1 cellular context compared by ENCODE assay signal in the genomic region with DNA sequence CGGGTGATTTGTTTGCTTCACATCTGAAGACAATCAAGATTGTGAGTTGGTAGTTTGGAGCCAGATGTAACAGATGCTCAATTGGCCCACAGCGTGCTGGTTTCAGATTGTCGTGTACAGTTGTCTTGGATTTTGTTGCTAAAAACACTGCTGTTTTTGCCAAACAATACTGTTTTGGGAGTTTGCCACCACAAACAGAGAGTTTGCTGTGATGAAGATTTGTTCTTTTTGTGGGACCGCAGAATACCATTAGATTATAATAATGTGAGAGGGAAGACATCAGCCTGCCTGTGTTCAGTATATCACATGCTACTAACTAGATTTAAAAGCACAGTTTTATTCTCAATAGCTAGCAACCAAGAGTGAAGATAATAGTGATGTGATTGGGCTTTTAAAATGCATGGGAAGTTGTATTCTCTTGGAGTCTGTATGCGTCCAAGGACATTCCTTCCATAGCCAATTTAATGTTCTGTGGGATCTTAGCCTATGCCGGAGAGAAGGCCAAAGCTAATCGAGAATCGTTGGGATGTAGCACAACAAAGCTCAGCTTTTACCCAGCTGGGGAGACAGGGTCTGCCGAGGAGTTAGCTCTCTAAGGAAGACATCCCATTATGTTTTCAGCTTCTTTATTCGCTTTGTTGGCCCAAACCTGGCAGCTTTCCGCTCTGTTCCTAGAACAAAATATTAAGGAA.
TF ChIP-seq lines count a peak whose summit lies in the region.

No MANE protein-coding gene starts in this region.

TF ChIP-seq in GM23338, 12 proteins besides CTCF, POLR2A, EP300 and RAD21 (continued from another document):
- TF ChIP-seq, protein P1, sequence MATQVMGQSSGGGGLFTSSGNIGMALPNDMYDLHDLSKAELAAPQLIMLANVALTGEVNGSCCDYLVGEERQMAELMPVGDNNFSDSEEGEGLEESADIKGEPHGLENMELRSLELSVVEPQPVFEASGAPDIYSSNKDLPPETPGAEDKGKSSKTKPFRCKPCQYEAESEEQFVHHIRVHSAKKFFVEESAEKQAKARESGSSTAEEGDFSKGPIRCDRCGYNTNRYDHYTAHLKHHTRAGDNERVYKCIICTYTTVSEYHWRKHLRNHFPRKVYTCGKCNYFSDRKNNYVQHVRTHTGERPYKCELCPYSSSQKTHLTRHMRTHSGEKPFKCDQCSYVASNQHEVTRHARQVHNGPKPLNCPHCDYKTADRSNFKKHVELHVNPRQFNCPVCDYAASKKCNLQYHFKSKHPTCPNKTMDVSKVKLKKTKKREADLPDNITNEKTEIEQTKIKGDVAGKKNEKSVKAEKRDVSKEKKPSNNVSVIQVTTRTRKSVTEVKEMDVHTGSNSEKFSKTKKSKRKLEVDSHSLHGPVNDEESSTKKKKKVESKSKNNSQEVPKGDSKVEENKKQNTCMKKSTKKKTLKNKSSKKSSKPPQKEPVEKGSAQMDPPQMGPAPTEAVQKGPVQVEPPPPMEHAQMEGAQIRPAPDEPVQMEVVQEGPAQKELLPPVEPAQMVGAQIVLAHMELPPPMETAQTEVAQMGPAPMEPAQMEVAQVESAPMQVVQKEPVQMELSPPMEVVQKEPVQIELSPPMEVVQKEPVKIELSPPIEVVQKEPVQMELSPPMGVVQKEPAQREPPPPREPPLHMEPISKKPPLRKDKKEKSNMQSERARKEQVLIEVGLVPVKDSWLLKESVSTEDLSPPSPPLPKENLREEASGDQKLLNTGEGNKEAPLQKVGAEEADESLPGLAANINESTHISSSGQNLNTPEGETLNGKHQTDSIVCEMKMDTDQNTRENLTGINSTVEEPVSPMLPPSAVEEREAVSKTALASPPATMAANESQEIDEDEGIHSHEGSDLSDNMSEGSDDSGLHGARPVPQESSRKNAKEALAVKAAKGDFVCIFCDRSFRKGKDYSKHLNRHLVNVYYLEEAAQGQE (IDR thresholded peaks at IDR 0.05; ENCODE audit: unreplicated experiment), result no peak
- TF ChIP-seq, protein P2, sequence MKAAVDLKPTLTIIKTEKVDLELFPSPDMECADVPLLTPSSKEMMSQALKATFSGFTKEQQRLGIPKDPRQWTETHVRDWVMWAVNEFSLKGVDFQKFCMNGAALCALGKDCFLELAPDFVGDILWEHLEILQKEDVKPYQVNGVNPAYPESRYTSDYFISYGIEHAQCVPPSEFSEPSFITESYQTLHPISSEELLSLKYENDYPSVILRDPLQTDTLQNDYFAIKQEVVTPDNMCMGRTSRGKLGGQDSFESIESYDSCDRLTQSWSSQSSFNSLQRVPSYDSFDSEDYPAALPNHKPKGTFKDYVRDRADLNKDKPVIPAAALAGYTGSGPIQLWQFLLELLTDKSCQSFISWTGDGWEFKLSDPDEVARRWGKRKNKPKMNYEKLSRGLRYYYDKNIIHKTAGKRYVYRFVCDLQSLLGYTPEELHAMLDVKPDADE (IDR thresholded peaks at IDR 0.05), result no peak
